In the genomic region with DNA sequence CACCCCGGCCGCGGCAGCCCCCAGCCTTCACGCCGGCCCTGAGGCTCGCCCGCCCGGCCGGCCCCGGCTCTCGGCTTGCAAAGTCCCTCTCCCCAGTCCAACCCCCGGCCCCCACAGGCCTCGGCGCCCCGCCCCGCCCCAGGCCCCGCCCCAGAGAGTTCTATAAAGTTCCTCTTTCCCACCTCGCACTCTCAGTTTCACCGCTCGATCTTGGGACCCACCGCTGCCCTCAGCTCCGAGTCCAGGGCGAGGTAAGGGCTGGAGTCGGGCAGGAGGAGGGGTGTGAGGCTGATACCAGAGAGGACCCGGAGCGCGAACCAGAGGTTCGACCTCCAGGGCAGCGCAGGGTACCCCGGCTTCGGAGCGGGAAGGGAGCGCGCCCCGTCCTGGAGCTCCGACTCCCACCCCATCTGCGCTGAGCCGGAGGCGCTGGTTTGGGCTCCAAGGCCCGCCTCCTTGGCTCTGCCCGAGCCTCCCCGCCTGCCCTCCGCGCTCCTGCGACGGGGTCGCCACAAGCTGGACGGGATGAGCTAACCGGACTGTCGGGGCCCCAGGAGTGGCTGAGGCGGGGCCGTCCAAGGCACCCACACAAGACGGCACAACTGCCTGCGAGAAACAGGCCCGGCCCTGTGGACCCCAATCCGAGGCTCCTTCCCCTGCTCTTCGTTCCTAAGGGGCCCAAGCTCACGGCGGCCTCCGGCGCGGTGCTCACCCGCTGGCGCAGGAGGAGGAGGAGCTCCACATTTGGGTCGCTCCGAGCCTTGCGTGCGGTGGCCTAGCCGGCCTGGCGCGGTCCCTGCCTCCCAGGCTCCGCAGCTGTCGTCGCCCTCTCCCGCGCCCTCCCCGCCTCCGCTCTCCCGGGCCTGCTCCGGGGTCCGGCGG, we compare ENCODE assay signal across 8 cellular contexts. TPM values are rescaled to one million over a fixed set of nuclear protein-coding genes. Genes with fewer than 3 reads are reported as not detected.
DNase-seq lines count a peak whose midpoint lies in the region; ATAC-seq, FAIRE-seq and TF ChIP-seq lines count a peak whose summit lies in the region.

TSS of gene IRF4 (plus strand) at position 194 of the 882 bp plus-strand sequence. CDS start 1,401 bp downstream, outside the sequence.

- H3K36me3 ChIP-seq in neural progenitor cell, result no peaks in the 10 kb centered on the region
- no peaks in the 10 kb centered on the region for H3K36me3 ChIP-seq in transverse colon

- peak; percentile 44 for TF ChIP-seq POLR2A in transverse colon (IDR thresholded peaks at IDR 0.05)

- peaks cover 20% of the 10 kb centered on the region for H3F3A ChIP-seq in neural progenitor cell (ENCODE audit: low read depth)

- peak within 1 kb of the TSS; percentile 98 for H3K27ac Mint-ChIP-seq in activated CD4-positive, alpha-beta T cell treated with anti-CD3 and anti-CD28 coated beads for 36 hours
- H3K27ac Mint-ChIP-seq in endothelial cell (ENCODE audit: unreplicated experiment) (no peak within 1 kb of the TSS), neural progenitor cell (no peak within 1 kb of the TSS)

- no peaks in the 10 kb centered on the region for H3K9me3 Mint-ChIP-seq in activated CD4-positive, alpha-beta T cell treated with anti-CD3 and anti-CD28 coated beads for 36 hours (ENCODE audit: low read depth)
- H3K9me3 Mint-ChIP-seq in endothelial cell (ENCODE audit: unreplicated experiment) (no peaks in the 10 kb centered on the region), neural progenitor cell (no peaks in the 10 kb centered on the region)

- H2AFZ ChIP-seq in neural progenitor cell (replicated peaks), result peak within 1 kb of the TSS; percentile 97

- H3K4me1 Mint-ChIP-seq in activated CD4-positive, alpha-beta T cell treated with anti-CD3 and anti-CD28 coated beads for 36 hours, result peaks cover 48% of the 10 kb centered on the region
- H3K4me1 Mint-ChIP-seq in endothelial cell (ENCODE audit: unreplicated experiment) (peaks cover 11% of the 10 kb centered on the region), neural progenitor cell (peaks cover 13% of the 10 kb centered on the region)

- H3K36me3 Mint-ChIP-seq in activated CD4-positive, alpha-beta T cell treated with anti-CD3 and anti-CD28 coated beads for 36 hours (ENCODE audit: low read depth), result peaks cover 42% of the 10 kb centered on the region
- peaks cover 9% of the 10 kb centered on the region for H3K36me3 Mint-ChIP-seq in endothelial cell (ENCODE audit: low read depth, unreplicated experiment)
- H3K36me3 Mint-ChIP-seq in neural progenitor cell, result no peaks in the 10 kb centered on the region

- H3K9me3 ChIP-seq in neural progenitor cell (ENCODE audit: low read depth), result no peaks in the 10 kb centered on the region
- no peaks in the 10 kb centered on the region for H3K9me3 ChIP-seq in transverse colon

- H3K27me3 Mint-ChIP-seq in activated CD4-positive, alpha-beta T cell treated with anti-CD3 and anti-CD28 coated beads for 36 hours, result peaks cover 3% of the 10 kb centered on the region
- H3K27me3 Mint-ChIP-seq in endothelial cell (ENCODE audit: unreplicated experiment), result peaks cover 24% of the 10 kb centered on the region
- H3K27me3 Mint-ChIP-seq in neural progenitor cell (ENCODE audit: insufficient read depth, low read depth), result peaks cover 67% of the 10 kb centered on the region

- peak; percentile 74 for DNase-seq in GM18507 (ENCODE audit: extremely low spot score, insufficient read length, low read depth)
- DNase-seq in activated CD4-positive, alpha-beta T cell treated with anti-CD3 and anti-CD28 coated beads for 36 hours, result peak; percentile 87
- peak; percentile 22 for DNase-seq in endothelial cell (ENCODE audit: low spot score)
- DNase-seq in neural progenitor cell (ENCODE audit: low spot score), result peak; percentile 73
- DNase-seq in transverse colon, result peak; percentile 73
- DNase-seq in UCSD-AML1 (lab: John Stamatoyannopoulos, UW; ENCODE audit: unreplicated experiment), result no peak
- DNase-seq in pons (ENCODE audit: low spot score), result no peak

- no peak for FAIRE-seq in GM18507 (lab: Jason Lieb, UNC)

- H3K27me3 ChIP-seq in neural progenitor cell (peaks cover 97% of the 10 kb centered on the region), transverse colon (peaks cover 89% of the 10 kb centered on the region)

- H4K20me1 ChIP-seq in neural progenitor cell (ENCODE audit: low read depth), result peaks cover 21% of the 10 kb centered on the region

- H3K9ac ChIP-seq in neural progenitor cell, result no peak within 1 kb of the TSS

- CTCF ChIA-PET in activated CD4-positive, alpha-beta T cell treated with anti-CD3 and anti-CD28 coated beads for 36 hours (lab: Charles Lee), result interaction anchor here (0.6 to 2.6 kb wide), 15 partner anchors 8 to 330 kb away, joined by 3 to 18 read pairs (median 3); no protein-coding TSS in a partner anchor

- H3K79me2 ChIP-seq in neural progenitor cell (ENCODE audit: low read depth), result no peaks in the 10 kb centered on the region

- H3K27ac ChIP-seq in neural progenitor cell (no peak within 1 kb of the TSS), transverse colon (peak within 1 kb of the TSS; percentile 47 to 73 (median 58))

- in situ Hi-C loops in transverse colon (cut with MboI; ENCODE audit: low pct_ligation_motif_present in 1 of 4, low pct_unique_long_range_greater_than_20kb in 1 of 4, low sequenced_read_pairs in 3 of 4), result no loop called here

- TF ChIP-seq EP300 in transverse colon (IDR thresholded peaks at IDR 0.05; ENCODE audit: low read depth), result no peak

- H3K4me3 ChIP-seq in neural progenitor cell (peak within 1 kb of the TSS; percentile 43), transverse colon (peak within 1 kb of the TSS; percentile 24 to 58 (median 34))

- POLR2A ChIA-PET in activated CD4-positive, alpha-beta T cell treated with anti-CD3 and anti-CD28 coated beads for 36 hours (lab: Charles Lee), result interaction anchor here (0.5 to 7.5 kb wide), 25 partner anchors 11 to 207 kb away, joined by 3 to 121 read pairs (median 6); no protein-coding TSS in a partner anchor

- WGBS in transverse colon (ENCODE audit: low coverage in 1 of 2), 2 donors, result 4% methylated on average over 66 of the region's 82 CpGs; no CpG with 5 or more reads in 1 of the 2 donors

- intact Hi-C loops in activated CD4-positive, alpha-beta T cell treated with anti-CD3 and anti-CD28 coated beads for 36 hours (cut with DNase I, micrococcal nuclease), result loop anchor here (1.0 to 5.0 kb wide), 11 partner anchors 55 to 991 kb away; partner anchors contain the start of gene DUSP22 (in 2 of the 2)
- intact Hi-C loops in transverse colon (cut with DNase I; ENCODE audit: low total_unique reads), result no loop called here

- peak within 1 kb of the TSS; percentile 84 for H3K4me2 ChIP-seq in neural progenitor cell

- TF ChIP-seq CTCF in endothelial cell (IDR thresholded peaks at IDR 0.05; ENCODE audit: unreplicated experiment) (no peak), neural progenitor cell (IDR thresholded peaks at IDR 0.05) (no peak), transverse colon (IDR thresholded peaks at IDR 0.05) (no peak)

- peaks cover 4% of the 10 kb centered on the region for H3K4me1 ChIP-seq in neural progenitor cell
- H3K4me1 ChIP-seq in transverse colon, result peaks cover 0 to 25% (median 17%) of the 10 kb centered on the region in 4 donors

- peak within 1 kb of the TSS; percentile 94 for H3K4me3 Mint-ChIP-seq in activated CD4-positive, alpha-beta T cell treated with anti-CD3 and anti-CD28 coated beads for 36 hours
- H3K4me3 Mint-ChIP-seq in endothelial cell (ENCODE audit: unreplicated experiment) (peak within 1 kb of the TSS; percentile 84), neural progenitor cell (peak within 1 kb of the TSS; percentile 81)

- peak; percentile 43 for ATAC-seq in HG02852 (IDR thresholded peaks at IDR 0.05; ENCODE audit: unreplicated experiment)
- ATAC-seq in activated CD4-positive, alpha-beta T cell treated with anti-CD3 and anti-CD28 coated beads for 36 hours, result peak; percentile 52

RNA-seq across cellular contexts. Expression of gene IRF4, which starts in this region (rescaled TPM):
- total RNA-seq in activated CD4-positive, alpha-beta T cell treated with anti-CD3 and anti-CD28 coated beads for 36 hours, result 100 to 1,000 TPM; 601 to 617 TPM
- total RNA-seq in endothelial cell (ENCODE audit: unreplicated experiment) (not detected), neural progenitor cell (ENCODE audit: low replicate concordance) (0.11 and 0.53 TPM in 2 replicates), transverse colon (10 to 100 TPM in 1 of 4 donors, 1 to 10 TPM in 2, under 1 TPM in 1; 0.40 to 18.4 (median 4.3) TPM)

Comparison
In these comparisons a context has a peak if more than half of its experiments do, and no peak if none do; other contexts are left out.
1. RNA of gene IRF4 (total RNA-seq): 601 to 617 TPM in activated CD4-positive, alpha-beta T cell treated with anti-CD3 and anti-CD28 coated beads for 36 hours; 0.40 to 18.4 TPM in transverse colon, not detected in endothelial cell (single experiment) and 0.11 to 0.53 TPM in neural progenitor cell; every median in the first group is over 10 times any median in the second.
2. Peak in DNase-seq in endothelial cell; RNA of the gene not detected or under 1 TPM.
3. Peak in DNase-seq, H3K4me3 ChIP-seq and H3K4me2 ChIP-seq in neural progenitor cell; RNA of the gene not detected or under 1 TPM.
4. DNase-seq: peak in GM18507 (single experiment), activated CD4-positive, alpha-beta T cell treated with anti-CD3 and anti-CD28 coated beads for 36 hours (single experiment) and transverse colon (single experiment); none in UCSD-AML1 (single experiment) and pons (single experiment).
5. Peak in every context shown above with its lines, with median percentiles within 50 percentile points of each other: H3K4me3 Mint-ChIP-seq.